1 cellular context compared by ENCODE assay signal in the genomic region with DNA sequence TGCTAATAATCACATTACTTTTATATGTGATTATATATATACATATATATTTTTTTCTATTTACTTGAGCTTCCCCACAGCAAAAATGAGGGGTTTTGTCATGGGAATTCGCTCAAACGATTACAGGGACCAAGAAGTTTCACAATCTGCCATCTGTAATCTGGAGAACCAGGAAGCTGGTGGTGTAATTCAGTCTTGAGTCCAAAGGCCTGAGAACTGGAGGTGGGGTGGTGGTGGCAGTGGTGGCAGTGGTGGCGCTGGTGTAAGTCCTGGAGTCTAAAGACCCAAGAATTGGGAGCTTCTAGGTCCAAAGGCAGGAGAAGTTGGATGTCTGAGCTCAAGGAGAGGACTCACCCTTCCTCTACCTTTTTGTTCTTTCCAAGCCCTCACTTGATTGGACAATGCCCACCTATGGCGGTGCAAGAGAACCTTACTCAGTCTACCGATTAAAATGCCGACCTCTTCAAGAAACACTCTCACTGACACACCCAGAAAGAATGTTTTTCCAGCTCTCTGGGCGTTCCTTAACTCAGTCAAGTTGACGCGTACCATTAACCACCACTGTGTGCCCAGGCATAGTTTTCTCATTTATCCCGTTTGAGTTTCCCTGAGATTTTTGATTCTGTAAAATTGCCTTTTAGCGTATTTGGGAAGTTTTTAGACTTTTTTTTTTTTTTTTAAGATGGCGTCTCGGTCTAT.
TF ChIP-seq lines count a peak whose summit lies in the region.

No MANE protein-coding gene starts in this region.

TF ChIP-seq in WTC11, 78 proteins besides CTCF, POLR2A, EP300 and RAD21 (continued from another document):
- TF ChIP-seq, protein P1, sequence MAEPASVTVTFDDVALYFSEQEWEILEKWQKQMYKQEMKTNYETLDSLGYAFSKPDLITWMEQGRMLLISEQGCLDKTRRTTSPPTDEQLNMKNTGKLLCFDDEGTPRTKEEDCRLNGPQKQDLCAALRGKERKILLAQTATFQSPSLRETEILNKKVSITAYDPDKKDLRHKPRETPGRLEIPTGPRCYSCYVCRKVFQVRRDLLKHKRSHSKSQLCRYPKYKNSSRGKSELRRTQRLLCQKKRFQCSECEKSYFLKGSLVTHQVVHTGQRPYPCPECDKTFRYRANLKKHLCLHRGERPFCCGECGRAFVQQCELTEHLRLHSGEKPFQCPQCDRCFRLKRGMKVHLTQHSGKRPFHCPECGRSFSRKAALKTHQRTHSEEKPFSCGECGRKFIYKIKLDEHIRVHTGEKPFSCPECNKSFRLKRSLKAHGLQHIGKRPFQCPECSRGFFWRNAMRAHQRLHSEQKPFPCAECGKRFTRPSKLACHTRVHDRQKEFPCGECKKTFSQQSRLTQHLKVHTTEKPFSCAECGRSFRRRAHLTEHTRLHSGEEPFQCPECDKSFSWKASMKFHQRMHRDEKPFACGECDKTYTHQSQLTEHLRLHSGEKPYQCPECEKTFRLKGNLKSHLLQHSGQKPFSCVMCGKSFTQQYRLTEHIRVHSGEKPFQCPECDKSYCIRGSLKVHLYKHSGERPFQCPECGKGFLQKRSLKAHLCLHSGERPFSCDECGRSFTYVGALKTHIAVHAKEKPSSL (CRISPR knock-in tag; conservative IDR thresholded peaks at IDR 0.05): no peak
- TF ChIP-seq SP1 (CRISPR knock-in tag; conservative IDR thresholded peaks at IDR 0.05): no peak
- no peak for TF ChIP-seq FOXK1 (CRISPR knock-in tag; IDR thresholded peaks at IDR 0.05)
- TF ChIP-seq, protein P2, sequence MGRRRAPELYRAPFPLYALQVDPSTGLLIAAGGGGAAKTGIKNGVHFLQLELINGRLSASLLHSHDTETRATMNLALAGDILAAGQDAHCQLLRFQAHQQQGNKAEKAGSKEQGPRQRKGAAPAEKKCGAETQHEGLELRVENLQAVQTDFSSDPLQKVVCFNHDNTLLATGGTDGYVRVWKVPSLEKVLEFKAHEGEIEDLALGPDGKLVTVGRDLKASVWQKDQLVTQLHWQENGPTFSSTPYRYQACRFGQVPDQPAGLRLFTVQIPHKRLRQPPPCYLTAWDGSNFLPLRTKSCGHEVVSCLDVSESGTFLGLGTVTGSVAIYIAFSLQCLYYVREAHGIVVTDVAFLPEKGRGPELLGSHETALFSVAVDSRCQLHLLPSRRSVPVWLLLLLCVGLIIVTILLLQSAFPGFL (CRISPR knock-in tag; IDR thresholded peaks at IDR 0.05; ENCODE audit: borderline replicate concordance): no peak
- no peak for TF ChIP-seq ZNF423 (CRISPR knock-in tag; IDR thresholded peaks at IDR 0.05)
- TF ChIP-seq, protein P3, sequence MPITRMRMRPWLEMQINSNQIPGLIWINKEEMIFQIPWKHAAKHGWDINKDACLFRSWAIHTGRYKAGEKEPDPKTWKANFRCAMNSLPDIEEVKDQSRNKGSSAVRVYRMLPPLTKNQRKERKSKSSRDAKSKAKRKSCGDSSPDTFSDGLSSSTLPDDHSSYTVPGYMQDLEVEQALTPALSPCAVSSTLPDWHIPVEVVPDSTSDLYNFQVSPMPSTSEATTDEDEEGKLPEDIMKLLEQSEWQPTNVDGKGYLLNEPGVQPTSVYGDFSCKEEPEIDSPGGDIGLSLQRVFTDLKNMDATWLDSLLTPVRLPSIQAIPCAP (CRISPR knock-in tag; IDR thresholded peaks at IDR 0.05): no peak
- TF ChIP-seq, protein P4, sequence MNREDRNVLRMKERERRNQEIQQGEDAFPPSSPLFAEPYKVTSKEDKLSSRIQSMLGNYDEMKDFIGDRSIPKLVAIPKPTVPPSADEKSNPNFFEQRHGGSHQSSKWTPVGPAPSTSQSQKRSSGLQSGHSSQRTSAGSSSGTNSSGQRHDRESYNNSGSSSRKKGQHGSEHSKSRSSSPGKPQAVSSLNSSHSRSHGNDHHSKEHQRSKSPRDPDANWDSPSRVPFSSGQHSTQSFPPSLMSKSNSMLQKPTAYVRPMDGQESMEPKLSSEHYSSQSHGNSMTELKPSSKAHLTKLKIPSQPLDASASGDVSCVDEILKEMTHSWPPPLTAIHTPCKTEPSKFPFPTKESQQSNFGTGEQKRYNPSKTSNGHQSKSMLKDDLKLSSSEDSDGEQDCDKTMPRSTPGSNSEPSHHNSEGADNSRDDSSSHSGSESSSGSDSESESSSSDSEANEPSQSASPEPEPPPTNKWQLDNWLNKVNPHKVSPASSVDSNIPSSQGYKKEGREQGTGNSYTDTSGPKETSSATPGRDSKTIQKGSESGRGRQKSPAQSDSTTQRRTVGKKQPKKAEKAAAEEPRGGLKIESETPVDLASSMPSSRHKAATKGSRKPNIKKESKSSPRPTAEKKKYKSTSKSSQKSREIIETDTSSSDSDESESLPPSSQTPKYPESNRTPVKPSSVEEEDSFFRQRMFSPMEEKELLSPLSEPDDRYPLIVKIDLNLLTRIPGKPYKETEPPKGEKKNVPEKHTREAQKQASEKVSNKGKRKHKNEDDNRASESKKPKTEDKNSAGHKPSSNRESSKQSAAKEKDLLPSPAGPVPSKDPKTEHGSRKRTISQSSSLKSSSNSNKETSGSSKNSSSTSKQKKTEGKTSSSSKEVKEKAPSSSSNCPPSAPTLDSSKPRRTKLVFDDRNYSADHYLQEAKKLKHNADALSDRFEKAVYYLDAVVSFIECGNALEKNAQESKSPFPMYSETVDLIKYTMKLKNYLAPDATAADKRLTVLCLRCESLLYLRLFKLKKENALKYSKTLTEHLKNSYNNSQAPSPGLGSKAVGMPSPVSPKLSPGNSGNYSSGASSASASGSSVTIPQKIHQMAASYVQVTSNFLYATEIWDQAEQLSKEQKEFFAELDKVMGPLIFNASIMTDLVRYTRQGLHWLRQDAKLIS (CRISPR knock-in tag; IDR thresholded peaks at IDR 0.05; ENCODE audit: borderline replicate concordance): no peak
- TF ChIP-seq TCF7 (CRISPR knock-in tag; IDR thresholded peaks at IDR 0.05; ENCODE audit: low read depth): no peak
- no peak for TF ChIP-seq ZNF138 (CRISPR knock-in tag; conservative IDR thresholded peaks at IDR 0.05)
- TF ChIP-seq ZNF416 (CRISPR knock-in tag; IDR thresholded peaks at IDR 0.05): no peak
- no peak for TF ChIP-seq EMX1 (CRISPR knock-in tag; IDR thresholded peaks at IDR 0.05)
